ENCODE assay signal across 25 cellular contexts in genomic region chr9:14052346-14052745, GRCh38.
"Had no signal": no experiment of that assay in that cellular context is flagged by ENCODE, and none has a peak within 500 bp of the region (broad histone marks: within the 10 kb centered on the region; RNA-seq: fewer than 3 reads in every experiment).

No MANE protein-coding gene starts in this region.

- H3K27ac ChIP-seq: epithelial cell of prostate, esophagus muscularis mucosa, gastrocnemius medialis, heart right ventricle, lower lobe of right lung, pancreas, suprapubic skin, thyroid gland had no signal

- ATAC-seq: gastrocnemius medialis; left colon; natural killer cell treated with Interleukin-12 subunit alpha and Interleukin-12 subunit beta and Interleukin-15 and Interleukin-18, amount 100 ng/mL, for 72 hours; pancreas; right cardiac atrium; stimulated activated effector memory CD8-positive, alpha-beta T cell treated with anti-CD3 and anti-CD28 coated beads, Interleukin-12 subunit alpha, Interleukin-12 subunit beta, amount 100 ng/mL, for 72 hours; stimulated activated naive CD8-positive, alpha-beta T cell treated with anti-CD3 and anti-CD28 coated beads, Interleukin-15, Interleukin-2, amounts not matched to agents 100 U/mL and 50 U/mL, for 24 hours had no signal

- H3K4me3 ChIP-seq: esophagus muscularis mucosa, gastrocnemius medialis, heart right ventricle, lower lobe of right lung, pancreas, smooth muscle cell, suprapubic skin, thyroid gland had no signal

- H3K27me3 Mint-ChIP-seq: memory B cell; natural killer cell treated with Interleukin-12 subunit alpha and Interleukin-12 subunit beta and Interleukin-15 and Interleukin-18, amount 100 ng/mL, for 72 hours; progenitor cell of endocrine pancreas; type B pancreatic cell had no signal

- H3K4me2 ChIP-seq: smooth muscle cell had no signal

- H3K4me1 ChIP-seq: esophagus muscularis mucosa, pancreas, thyroid gland had no signal

- H3K9me3 ChIP-seq: esophagus muscularis mucosa, lower lobe of right lung, pancreas, suprapubic skin, thyroid gland had no signal

- H3K36me3 ChIP-seq: esophagus muscularis mucosa, gastrocnemius medialis, heart right ventricle, lower lobe of right lung, pancreas, suprapubic skin, thyroid gland had no signal

- H3K4me1 Mint-ChIP-seq: immature natural killer cell; memory B cell; stimulated activated effector memory CD8-positive, alpha-beta T cell treated with anti-CD3 and anti-CD28 coated beads, Interleukin-12 subunit alpha, Interleukin-12 subunit beta, amount 100 ng/mL, for 72 hours had no signal

- FAIRE-seq: kidney, pancreas, urothelium cell line had no signal

- DNase-seq: effector memory CD4-positive, alpha-beta T cell; gastrocnemius medialis; heart right ventricle; immature natural killer cell; kidney; left colon; lower lobe of right lung; midbrain; occipital lobe; pancreas; right cardiac atrium; stimulated activated CD4-positive, alpha-beta T cell treated with anti-CD3 and anti-CD28 coated beads, Interleukin-2, amount 100 ng/mL, for 48 hours; stimulated activated CD8-positive, alpha-beta memory T cell treated with anti-CD3 and anti-CD28 coated beads, Interleukin-4, amount 100 ng/mL, for 48 hours; stimulated activated naive CD8-positive, alpha-beta T cell treated with anti-CD3 and anti-CD28 coated beads, Interleukin-15, Interleukin-2, amounts not matched to agents 100 U/mL and 50 U/mL, for 24 hours; thyroid gland had no signal

- H3K4me3 Mint-ChIP-seq: immature natural killer cell; memory B cell; natural killer cell treated with Interleukin-12 subunit alpha and Interleukin-12 subunit beta and Interleukin-15 and Interleukin-18, amount 100 ng/mL, for 72 hours; stimulated activated effector memory CD8-positive, alpha-beta T cell treated with anti-CD3 and anti-CD28 coated beads, Interleukin-12 subunit alpha, Interleukin-12 subunit beta, amount 100 ng/mL, for 72 hours; type B pancreatic cell had no signal

- H3K27ac Mint-ChIP-seq: immature natural killer cell; memory B cell; natural killer cell treated with Interleukin-12 subunit alpha and Interleukin-12 subunit beta and Interleukin-15 and Interleukin-18, amount 100 ng/mL, for 72 hours; progenitor cell of endocrine pancreas; stimulated activated effector memory CD8-positive, alpha-beta T cell treated with anti-CD3 and anti-CD28 coated beads, Interleukin-12 subunit alpha, Interleukin-12 subunit beta, amount 100 ng/mL, for 72 hours; type B pancreatic cell had no signal

- H3K36me3 Mint-ChIP-seq: immature natural killer cell; memory B cell; natural killer cell treated with Interleukin-12 subunit alpha and Interleukin-12 subunit beta and Interleukin-15 and Interleukin-18, amount 100 ng/mL, for 72 hours; stimulated activated effector memory CD8-positive, alpha-beta T cell treated with anti-CD3 and anti-CD28 coated beads, Interleukin-12 subunit alpha, Interleukin-12 subunit beta, amount 100 ng/mL, for 72 hours had no signal

- H3K27me3 ChIP-seq: esophagus muscularis mucosa, gastrocnemius medialis, heart right ventricle, pancreas, suprapubic skin, thyroid gland had no signal
